In the genomic region with DNA sequence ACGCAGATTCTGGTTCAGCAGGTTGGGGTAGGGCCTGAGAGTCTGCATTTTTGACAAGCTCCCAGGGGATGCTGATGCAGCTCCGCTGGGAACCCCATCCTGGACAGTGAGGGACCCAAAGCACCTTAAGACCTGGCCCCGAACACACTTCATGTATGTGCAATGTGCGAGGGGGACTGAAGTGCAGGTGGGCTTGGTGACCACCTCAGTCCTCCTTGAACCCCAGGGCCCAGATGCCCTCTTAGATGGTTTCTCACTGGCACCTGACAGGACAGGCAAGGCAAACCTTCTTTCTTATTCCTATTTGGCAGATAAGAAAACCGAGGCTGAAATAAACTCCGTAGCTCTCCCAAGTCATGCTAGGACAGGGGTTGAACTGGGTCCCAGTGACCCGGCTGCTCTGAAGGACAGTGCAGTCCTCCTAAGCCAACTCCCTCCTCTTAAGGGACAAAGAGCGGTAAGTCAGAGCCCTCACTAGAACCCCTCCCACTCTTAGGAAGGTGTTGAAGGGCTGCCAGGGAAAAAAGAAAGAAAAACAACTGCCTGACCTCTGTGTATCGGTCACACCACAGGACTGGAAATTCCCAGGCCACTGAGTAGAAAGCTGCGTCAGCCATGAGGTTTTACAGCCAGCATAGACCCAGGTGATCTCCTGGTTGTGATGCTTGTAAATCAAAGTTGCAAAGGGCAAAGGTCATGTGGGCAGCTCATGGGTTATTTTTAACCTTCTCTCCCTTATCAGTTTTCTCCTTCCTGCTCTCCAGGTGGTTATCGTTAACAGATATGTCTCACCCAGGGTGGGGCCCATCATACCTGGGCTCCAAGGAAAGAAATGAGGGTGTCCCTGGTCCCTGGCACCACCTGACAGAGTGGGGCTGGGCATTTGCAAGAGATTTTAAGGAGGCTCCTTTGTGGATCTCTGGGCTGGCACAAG, we compare ENCODE assay signal across 2 cellular contexts.
TF ChIP-seq lines count a peak whose summit lies in the region.

No MANE protein-coding gene starts in this region.

TF ChIP-seq in SK-N-SH, 30 proteins besides CTCF, POLR2A, EP300 and RAD21 (continued from another document):
- TF ChIP-seq SIN3A (IDR thresholded peaks at IDR 0.05; ENCODE audit: borderline replicate concordance, low read depth, low read length) (no peak), MEF2A (IDR thresholded peaks at IDR 0.05; ENCODE audit: borderline replicate concordance, low read depth) (peak; percentile 53; the same call in 1 of the 2 replicates)

TF ChIP-seq in GM23338, 12 proteins besides CTCF, POLR2A, EP300 and RAD21 (continued from another document):
- TF ChIP-seq, protein P1, sequence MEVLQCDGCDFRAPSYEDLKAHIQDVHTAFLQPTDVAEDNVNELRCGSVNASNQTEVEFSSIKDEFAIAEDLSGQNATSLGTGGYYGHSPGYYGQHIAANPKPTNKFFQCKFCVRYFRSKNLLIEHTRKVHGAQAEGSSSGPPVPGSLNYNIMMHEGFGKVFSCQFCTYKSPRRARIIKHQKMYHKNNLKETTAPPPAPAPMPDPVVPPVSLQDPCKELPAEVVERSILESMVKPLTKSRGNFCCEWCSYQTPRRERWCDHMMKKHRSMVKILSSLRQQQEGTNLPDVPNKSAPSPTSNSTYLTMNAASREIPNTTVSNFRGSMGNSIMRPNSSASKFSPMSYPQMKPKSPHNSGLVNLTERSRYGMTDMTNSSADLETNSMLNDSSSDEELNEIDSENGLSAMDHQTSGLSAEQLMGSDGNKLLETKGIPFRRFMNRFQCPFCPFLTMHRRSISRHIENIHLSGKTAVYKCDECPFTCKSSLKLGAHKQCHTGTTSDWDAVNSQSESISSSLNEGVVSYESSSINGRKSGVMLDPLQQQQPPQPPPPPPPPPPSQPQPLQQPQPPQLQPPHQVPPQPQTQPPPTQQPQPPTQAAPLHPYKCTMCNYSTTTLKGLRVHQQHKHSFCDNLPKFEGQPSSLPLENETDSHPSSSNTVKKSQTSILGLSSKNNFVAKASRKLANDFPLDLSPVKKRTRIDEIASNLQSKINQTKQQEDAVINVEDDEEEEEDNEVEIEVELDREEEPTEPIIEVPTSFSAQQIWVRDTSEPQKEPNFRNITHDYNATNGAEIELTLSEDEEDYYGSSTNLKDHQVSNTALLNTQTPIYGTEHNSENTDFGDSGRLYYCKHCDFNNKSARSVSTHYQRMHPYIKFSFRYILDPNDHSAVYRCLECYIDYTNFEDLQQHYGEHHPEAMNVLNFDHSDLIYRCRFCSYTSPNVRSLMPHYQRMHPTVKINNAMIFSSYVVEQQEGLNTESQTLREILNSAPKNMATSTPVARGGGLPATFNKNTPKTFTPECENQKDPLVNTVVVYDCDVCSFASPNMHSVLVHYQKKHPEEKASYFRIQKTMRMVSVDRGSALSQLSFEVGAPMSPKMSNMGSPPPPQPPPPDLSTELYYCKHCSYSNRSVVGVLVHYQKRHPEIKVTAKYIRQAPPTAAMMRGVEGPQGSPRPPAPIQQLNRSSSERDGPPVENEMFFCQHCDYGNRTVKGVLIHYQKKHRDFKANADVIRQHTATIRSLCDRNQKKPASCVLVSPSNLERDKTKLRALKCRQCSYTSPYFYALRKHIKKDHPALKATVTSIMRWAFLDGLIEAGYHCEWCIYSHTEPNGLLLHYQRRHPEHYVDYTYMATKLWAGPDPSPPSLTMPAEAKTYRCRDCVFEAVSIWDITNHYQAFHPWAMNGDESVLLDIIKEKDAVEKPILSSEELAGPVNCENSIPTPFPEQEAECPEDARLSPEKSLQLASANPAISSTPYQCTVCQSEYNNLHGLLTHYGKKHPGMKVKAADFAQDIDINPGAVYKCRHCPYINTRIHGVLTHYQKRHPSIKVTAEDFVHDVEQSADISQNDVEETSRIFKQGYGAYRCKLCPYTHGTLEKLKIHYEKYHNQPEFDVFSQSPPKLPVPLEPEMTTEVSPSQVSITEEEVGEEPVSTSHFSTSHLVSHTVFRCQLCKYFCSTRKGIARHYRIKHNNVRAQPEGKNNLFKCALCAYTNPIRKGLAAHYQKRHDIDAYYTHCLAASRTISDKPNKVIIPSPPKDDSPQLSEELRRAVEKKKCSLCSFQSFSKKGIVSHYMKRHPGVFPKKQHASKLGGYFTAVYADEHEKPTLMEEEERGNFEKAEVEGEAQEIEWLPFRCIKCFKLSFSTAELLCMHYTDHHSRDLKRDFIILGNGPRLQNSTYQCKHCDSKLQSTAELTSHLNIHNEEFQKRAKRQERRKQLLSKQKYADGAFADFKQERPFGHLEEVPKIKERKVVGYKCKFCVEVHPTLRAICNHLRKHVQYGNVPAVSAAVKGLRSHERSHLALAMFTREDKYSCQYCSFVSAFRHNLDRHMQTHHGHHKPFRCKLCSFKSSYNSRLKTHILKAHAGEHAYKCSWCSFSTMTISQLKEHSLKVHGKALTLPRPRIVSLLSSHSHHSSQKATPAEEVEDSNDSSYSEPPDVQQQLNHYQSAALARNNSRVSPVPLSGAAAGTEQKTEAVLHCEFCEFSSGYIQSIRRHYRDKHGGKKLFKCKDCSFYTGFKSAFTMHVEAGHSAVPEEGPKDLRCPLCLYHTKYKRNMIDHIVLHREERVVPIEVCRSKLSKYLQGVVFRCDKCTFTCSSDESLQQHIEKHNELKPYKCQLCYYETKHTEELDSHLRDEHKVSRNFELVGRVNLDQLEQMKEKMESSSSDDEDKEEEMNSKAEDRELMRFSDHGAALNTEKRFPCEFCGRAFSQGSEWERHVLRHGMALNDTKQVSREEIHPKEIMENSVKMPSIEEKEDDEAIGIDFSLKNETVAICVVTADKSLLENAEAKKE (CRISPR knock-in tag; IDR thresholded peaks at IDR 0.05): no peak
- TF ChIP-seq POLR2AphosphoS5 (IDR thresholded peaks at IDR 0.05; ENCODE audit: low read depth) (no peak), ZNF331 (CRISPR knock-in tag; IDR thresholded peaks at IDR 0.05; ENCODE audit: low read depth) (no peak), CREB1 (CRISPR knock-in tag; IDR thresholded peaks at IDR 0.05; ENCODE audit: low read depth) (no peak)
